ENCODE assay signal across 9 cellular contexts in genomic region chr16:81703177-81704155, GRCh38.
DNase-seq lines count a peak whose midpoint lies in the region; ATAC-seq, FAIRE-seq and TF ChIP-seq lines count a peak whose summit lies in the region.
"Had no signal": no experiment of that assay in that cellular context is flagged by ENCODE, and none has a peak within 500 bp of the region (broad histone marks: within the 10 kb centered on the region; RNA-seq: fewer than 3 reads in every experiment).

No MANE protein-coding gene starts in this region.

- H3K27me3 ChIP-seq in bronchial epithelial cell (ENCODE audit: control insufficient read depth, insufficient read depth, low read length) = no peaks in the 10 kb centered on the region
- no peaks in the 10 kb centered on the region for H3K27me3 ChIP-seq in mucosa of rectum (ENCODE audit: control insufficient read depth in 2 of 2, insufficient read depth in 2 of 2, low read length in 2 of 2)
- H3K27me3 ChIP-seq in pancreas = no peaks in the 10 kb centered on the region

- H3K9ac ChIP-seq in mucosa of rectum (ENCODE audit: low read depth in 1 of 2, low read length in 2 of 2) = peak overlapping the region in 1 of 2 donors; percentile 34

- no peak for FAIRE-seq in bronchial epithelial cell (lab: Jason Lieb, UNC)
- FAIRE-seq in pancreas (lab: Jason Lieb, UNC) = no peak

- DNase-seq in AG09309 (ENCODE audit: low read depth) (peak; percentile 87), HT1080 (ENCODE audit: low read depth) (peak; percentile 81), bronchial epithelial cell (ENCODE audit: low read depth) (peak; percentile 23), OCI-M2 (lab: John Stamatoyannopoulos, UW; ENCODE audit: unreplicated experiment) (no peak), coronary artery (ENCODE audit: low spot score) (no peak), NCI-H2227 treated with DMSO at 0.1 percent for 48 hours (lab: John Stamatoyannopoulos, UW) (no peak), pancreas (no peak)
- DNase-seq: NCI-H774 had no signal

- H3K27ac ChIP-seq in mucosa of rectum (ENCODE audit: low read depth in 2 of 2, low read length in 2 of 2) = peak overlapping the region; percentile 43 to 59
- no peak overlapping the region for H3K27ac ChIP-seq in coronary artery
- no peak overlapping the region for H3K27ac ChIP-seq in pancreas

- no peaks in the 10 kb centered on the region for H3K9me3 ChIP-seq in mucosa of rectum (ENCODE audit: control insufficient read depth in 2 of 2, low read length in 2 of 2)
- H3K9me3 ChIP-seq in pancreas = no peaks in the 10 kb centered on the region

- WGBS in pancreas, 2 donors = 89 to 90% methylated on average over 26 to 27 of the region's 27 CpGs

- H3K4me3 ChIP-seq in AG09309 (ENCODE audit: control insufficient read depth, low read depth, low read length) = peak overlapping the region; percentile 58
- H3K4me3 ChIP-seq in bronchial epithelial cell (ENCODE audit: low read depth, low read length) = no peak overlapping the region
- peak overlapping the region in 1 of 2 donors; percentile 10 for H3K4me3 ChIP-seq in mucosa of rectum (ENCODE audit: low read length in 2 of 2)
- H3K4me3 ChIP-seq in coronary artery = no peak overlapping the region
- no peak overlapping the region for H3K4me3 ChIP-seq in pancreas

- H3K4me1 ChIP-seq in mucosa of rectum (ENCODE audit: control insufficient read depth in 2 of 2, insufficient read depth in 2 of 2, low read length in 2 of 2) (peaks cover 12 to 18% of the 10 kb centered on the region in 2 donors), pancreas (peaks cover 0 to 11% (median 11%) of the 10 kb centered on the region in 3 donors)

- TF ChIP-seq CTCF in AG09309 (IDR thresholded peaks at IDR 0.05; ENCODE audit: control insufficient read depth, insufficient read depth, low read depth, low read length, missing control alignments) (no peak), bronchial epithelial cell (IDR thresholded peaks at IDR 0.05; ENCODE audit: insufficient read depth, low read length, severe bottlenecking) (no peak), coronary artery (IDR thresholded peaks at IDR 0.05) (no peak), pancreas (IDR thresholded peaks at IDR 0.05) (no peak)

- intact Hi-C loops in pancreas (cut with DNase I) = loop anchor here in 1 of 3 donors (10.0 kb wide), 1 partner anchor 309 kb away; no protein-coding TSS in a partner anchor

- peaks cover 32% of the 10 kb centered on the region for H3K36me3 ChIP-seq in bronchial epithelial cell (ENCODE audit: control insufficient read depth, insufficient read depth, low read length)
- peaks cover 60 to 74% of the 10 kb centered on the region in 2 donors for H3K36me3 ChIP-seq in mucosa of rectum (ENCODE audit: control insufficient read depth in 2 of 2, insufficient read depth in 2 of 2, low read length in 2 of 2)
- peaks cover 0 to 26% (median 0%) of the 10 kb centered on the region in 3 donors for H3K36me3 ChIP-seq in pancreas

- no peak for ATAC-seq in pancreas

Comparison
In these comparisons a context has a peak if more than half of its experiments do, and no peak if none do; other contexts are left out.
1. DNase-seq: peak in AG09309 (single experiment), HT1080 (single experiment) and bronchial epithelial cell (single experiment); none in OCI-M2 (single experiment), coronary artery (single experiment), NCI-H2227 treated with DMSO at 0.1 percent for 48 hours (single experiment) and pancreas (0 of 6).
2. H3K27ac ChIP-seq: peak in mucosa of rectum (2 of 2); none in coronary artery (0 of 2) and pancreas (0 of 4).